In the genomic region with DNA sequence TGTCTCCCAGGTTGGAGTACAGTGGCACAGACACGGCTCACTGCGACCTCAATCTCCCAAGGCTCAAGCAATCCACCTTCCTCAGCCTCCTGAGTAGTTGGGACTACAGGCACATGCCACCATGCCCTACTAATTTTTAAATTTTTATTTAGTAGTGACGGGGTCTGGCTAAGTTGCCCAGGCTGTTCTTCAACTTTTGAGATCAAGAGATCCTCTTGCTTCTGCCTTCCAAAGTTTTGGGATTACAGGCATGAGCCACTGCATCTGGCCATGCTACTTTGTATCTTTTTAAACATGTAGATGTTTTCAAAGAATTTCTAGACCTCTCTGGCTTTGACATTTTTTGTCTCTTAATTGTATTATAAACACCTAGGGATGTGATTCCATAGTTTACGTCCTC, we compare ENCODE assay signal across 9 cellular contexts. TPM values are rescaled to one million over a fixed set of nuclear protein-coding genes. Genes with fewer than 3 reads are reported as not detected.
DNase-seq lines count a peak whose midpoint lies in the region; ATAC-seq and TF ChIP-seq lines count a peak whose summit lies in the region.
"Had no signal": no experiment of that assay in that cellular context is flagged by ENCODE, and none has a peak within 500 bp of the region (broad histone marks: within the 10 kb centered on the region; RNA-seq: fewer than 3 reads in every experiment).

No MANE protein-coding gene starts in this region.

- no peaks in the 10 kb centered on the region for H3F3A ChIP-seq in PC-3 (ENCODE audit: low read length, unreplicated experiment)

- H3K27me3 Mint-ChIP-seq in activated CD8-positive, alpha-beta memory T cell treated with anti-CD3 and anti-CD28 coated beads, Interleukin-2, amount 10 ng/mL, durations not matched to agents 7 days and 5 days: no peaks in the 10 kb centered on the region

- no peaks in the 10 kb centered on the region for H3K9me3 ChIP-seq in PC-3 (ENCODE audit: low read length)
- no peaks in the 10 kb centered on the region for H3K9me3 ChIP-seq in esophagus muscularis mucosa
- no peaks in the 10 kb centered on the region for H3K9me3 ChIP-seq in skeletal muscle tissue (ENCODE audit: control insufficient read depth in 3 of 3, low read length in 3 of 3)
- H3K9me3 ChIP-seq in uterus: no peaks in the 10 kb centered on the region

- intact Hi-C loops in PC-3 (cut with micrococcal nuclease) (no loop called here), esophagus muscularis mucosa (cut with DNase I) (no loop called here), uterus (cut with DNase I; ENCODE audit: low total_unique reads) (no loop called here)

- ATAC-seq in activated CD8-positive, alpha-beta memory T cell treated with anti-CD3 and anti-CD28 coated beads, Interleukin-2, amount 10 ng/mL, durations not matched to agents 7 days and 5 days: no peak
- ATAC-seq in PC-3 (no peak), GM21786 (IDR thresholded peaks at IDR 0.05; ENCODE audit: unreplicated experiment) (no peak)
- ATAC-seq: Right ventricle myocardium inferior had no signal

- peak overlapping the region; percentile 94; the same call in 1 of the 2 replicates for H3K9ac ChIP-seq in PC-3 (ENCODE audit: low read length)
- H3K9ac ChIP-seq in skeletal muscle tissue (ENCODE audit: low read depth in 1 of 3, low read length in 3 of 3): peak overlapping the region in 1 of 3 donors; percentile 90

- peak overlapping the region; percentile 99 for H3K27ac Mint-ChIP-seq in activated CD8-positive, alpha-beta memory T cell treated with anti-CD3 and anti-CD28 coated beads, Interleukin-2, amount 10 ng/mL, durations not matched to agents 7 days and 5 days

- BruUV-seq in PC-3 (replicated peaks; lab: Mats Ljungman, UMichigan): no TSS peak

- H3K4me2 ChIP-seq in PC-3 (ENCODE audit: low read length): peak overlapping the region; percentile 98

- no peak for TF ChIP-seq CTCF in PC-3 (conservative IDR thresholded peaks at IDR 0.05; ENCODE audit: low read depth, low read length)
- TF ChIP-seq CTCF in esophagus muscularis mucosa (IDR thresholded peaks at IDR 0.05): no peak
- TF ChIP-seq CTCF in uterus (IDR thresholded peaks at IDR 0.05): no peak

- H3K4me3 ChIP-seq in PC-3 (ENCODE audit: low read length) (peak overlapping the region; percentile 89), esophagus muscularis mucosa (peak overlapping the region; percentile 62 to 88 (median 75)), skeletal muscle tissue (ENCODE audit: low read length in 3 of 3) (peak overlapping the region; percentile 97 to 100 (median 99)), uterus (peak overlapping the region in 1 of 2 donors; percentile 59)

- peaks cover 37% of the 10 kb centered on the region for H3K4me1 Mint-ChIP-seq in activated CD8-positive, alpha-beta memory T cell treated with anti-CD3 and anti-CD28 coated beads, Interleukin-2, amount 10 ng/mL, durations not matched to agents 7 days and 5 days

- H4K20me1 ChIP-seq in PC-3 (ENCODE audit: low read length): no peaks in the 10 kb centered on the region

- H3K27ac ChIP-seq in PC-3 (ENCODE audit: low read length): no peak overlapping the region
- H3K27ac ChIP-seq in esophagus muscularis mucosa (replicated peaks in 1 of 4): no peak overlapping the region
- H3K27ac ChIP-seq in skeletal muscle tissue (ENCODE audit: low read depth, low read length): no peak overlapping the region
- H3K27ac ChIP-seq in uterus: no peak overlapping the region

- H3K4me1 ChIP-seq in PC-3 (ENCODE audit: insufficient read depth, low read length) (peaks cover 10% of the 10 kb centered on the region), esophagus muscularis mucosa (peaks cover 17 to 41% (median 40%) of the 10 kb centered on the region in 4 donors), skeletal muscle tissue (ENCODE audit: control insufficient read depth in 3 of 3, insufficient read depth in 3 of 3, low read length in 3 of 3) (peaks cover 18 to 25% (median 22%) of the 10 kb centered on the region in 3 donors), uterus (no peaks in the 10 kb centered on the region)

- peaks cover 57% of the 10 kb centered on the region for H3K79me2 ChIP-seq in PC-3 (ENCODE audit: low read length)

- POLR2A ChIA-PET in PC-3 (lab: Charles Lee; ENCODE audit: unreplicated experiment): no interaction called here

- no peaks in the 10 kb centered on the region for H3K9me3 Mint-ChIP-seq in activated CD8-positive, alpha-beta memory T cell treated with anti-CD3 and anti-CD28 coated beads, Interleukin-2, amount 10 ng/mL, durations not matched to agents 7 days and 5 days (ENCODE audit: low read depth)

- TF ChIP-seq POLR2A in esophagus muscularis mucosa (IDR thresholded peaks at IDR 0.05; ENCODE audit: low read depth) (no peak), uterus (IDR thresholded peaks at IDR 0.05) (no peak)

- no peaks in the 10 kb centered on the region for H3K9me2 ChIP-seq in PC-3 (replicated peaks; ENCODE audit: low read length)

- H3K36me3 Mint-ChIP-seq in activated CD8-positive, alpha-beta memory T cell treated with anti-CD3 and anti-CD28 coated beads, Interleukin-2, amount 10 ng/mL, durations not matched to agents 7 days and 5 days: peaks cover 15% of the 10 kb centered on the region

- H3K4me3 Mint-ChIP-seq in activated CD8-positive, alpha-beta memory T cell treated with anti-CD3 and anti-CD28 coated beads, Interleukin-2, amount 10 ng/mL, durations not matched to agents 7 days and 5 days: peak overlapping the region; percentile 93

- DNase-seq in activated CD8-positive, alpha-beta memory T cell treated with anti-CD3 and anti-CD28 coated beads, Interleukin-2, amount 10 ng/mL, durations not matched to agents 7 days and 5 days: no peak
- no peak for DNase-seq in activated CD8-positive, alpha-beta memory T cell treated with anti-CD3 and anti-CD28 coated beads, Interleukin-2, amount 50 U/mL, for 4 hours
- no peak for DNase-seq in PC-3
- no peak for DNase-seq in esophagus muscularis mucosa (ENCODE audit: extremely low spot score)
- no peak for DNase-seq in NCI-H1417 treated with DMSO at 0.1 percent for 48 hours (lab: John Stamatoyannopoulos, UW)
- no peak for DNase-seq in uterus

- CTCF ChIA-PET in activated CD8-positive, alpha-beta memory T cell treated with anti-CD3 and anti-CD28 coated beads, Interleukin-2, amount 10 ng/mL, durations not matched to agents 7 days and 5 days (lab: Charles Lee): interaction anchor here (1.4 kb wide), 1 partner anchor 22 kb away, joined by 5 read pairs; no protein-coding TSS in a partner anchor
- CTCF ChIA-PET in PC-3 (lab: Charles Lee): no interaction called here

- H2AFZ ChIP-seq in PC-3 (ENCODE audit: low read length): no peak overlapping the region

- no peaks in the 10 kb centered on the region for H3K27me3 ChIP-seq in PC-3 (ENCODE audit: low read length)
- no peaks in the 10 kb centered on the region for H3K27me3 ChIP-seq in esophagus muscularis mucosa
- H3K27me3 ChIP-seq in skeletal muscle tissue (ENCODE audit: control insufficient read depth in 3 of 3, insufficient read depth in 3 of 3, low read length in 3 of 3): no peaks in the 10 kb centered on the region
- no peaks in the 10 kb centered on the region for H3K27me3 ChIP-seq in uterus

- 90% methylated on average over 4 of the region's 4 CpGs for WGBS in esophagus muscularis mucosa

- TF ChIP-seq EP300 in esophagus muscularis mucosa (IDR thresholded peaks at IDR 0.05): no peak

- H3K36me3 ChIP-seq in PC-3 (ENCODE audit: low read depth, low read length) (no peaks in the 10 kb centered on the region), esophagus muscularis mucosa (peaks cover 0 to 5% (median 0%) of the 10 kb centered on the region in 4 donors), skeletal muscle tissue (ENCODE audit: control insufficient read depth in 3 of 3, insufficient read depth in 3 of 3, low read length in 3 of 3) (peaks cover 0 to 2% (median 0%) of the 10 kb centered on the region in 3 donors), uterus (no peaks in the 10 kb centered on the region)

RNA-seq across cellular contexts. Expression of a gene that starts 1.4 kb away (rescaled TPM):
- 10 to 100 TPM; 22.1 to 24.3 TPM for total RNA-seq in activated CD8-positive, alpha-beta memory T cell treated with anti-CD3 and anti-CD28 coated beads, Interleukin-2, amount 10 ng/mL, durations not matched to agents 7 days and 5 days
- total RNA-seq in PC-3 (2014; rRNA removed): 5.1 and 8.1 TPM in 2 replicates
- 1 to 10 TPM; 2.4 to 4.0 (median 3.2) TPM for total RNA-seq in esophagus muscularis mucosa
- 5.7 TPM for total RNA-seq in skeletal muscle tissue
- 10 to 100 TPM in 1 of 4 donors, 1 to 10 TPM in 3; 3.8 to 26.1 (median 5.9) TPM for total RNA-seq in uterus

RNA-seq across cellular contexts. Expression of a gene that starts 1.5 kb away (rescaled TPM):
- total RNA-seq in activated CD8-positive, alpha-beta memory T cell treated with anti-CD3 and anti-CD28 coated beads, Interleukin-2, amount 10 ng/mL, durations not matched to agents 7 days and 5 days: 10 to 100 TPM; 17.9 to 18.4 TPM
- total RNA-seq in PC-3 (2014; rRNA removed) (17.5 and 23.8 TPM in 2 replicates), esophagus muscularis mucosa (10 to 100 TPM; 15.1 to 24.1 (median 19.7) TPM), skeletal muscle tissue (15.7 TPM), uterus (10 to 100 TPM in 3 of 4 donors, 1 to 10 TPM in 1; 4.1 to 29.7 (median 19.7) TPM)
